Comparison of ENCODE assay signal across 9 cellular contexts in the genomic region with DNA sequence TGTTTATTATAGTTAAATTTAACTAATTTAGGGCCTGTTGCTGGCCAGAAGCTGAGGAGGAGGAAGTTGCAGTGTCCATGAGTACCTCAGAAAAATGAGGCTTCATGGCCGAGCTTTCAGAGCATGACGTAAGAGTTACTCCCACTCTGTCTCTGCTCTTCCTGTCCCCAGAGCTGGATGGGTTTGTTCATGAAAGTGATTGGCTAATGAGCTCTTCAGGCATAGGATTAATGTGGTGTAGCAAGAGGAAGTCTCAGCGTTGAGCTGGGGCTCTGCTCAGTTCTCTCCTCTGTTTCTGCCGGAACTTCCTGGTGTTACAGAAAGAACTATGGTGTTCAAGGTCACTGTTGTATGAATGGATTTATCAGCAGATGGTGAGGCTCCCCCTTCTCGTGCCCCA.
DNase-seq lines count a peak whose midpoint lies in the region; ATAC-seq and TF ChIP-seq lines count a peak whose summit lies in the region.
"Had no signal": no experiment of that assay in that cellular context is flagged by ENCODE, and none has a peak within 500 bp of the region (broad histone marks: within the 10 kb centered on the region; RNA-seq: fewer than 3 reads in every experiment).

No MANE protein-coding gene starts in this region.

- DNase-seq in activated CD8-positive, alpha-beta memory T cell treated with anti-CD3 and anti-CD28 coated beads, Interleukin-2, amount 10 ng/mL, durations not matched to agents 7 days and 5 days = no peak
- no peak for DNase-seq in activated CD8-positive, alpha-beta memory T cell treated with anti-CD3 and anti-CD28 coated beads, Interleukin-2, amount 50 U/mL, for 48 hours
- DNase-seq in NCI-H69 (lab: John Stamatoyannopoulos, UW) (peak; percentile 38), coronary artery (ENCODE audit: low spot score) (no peak), neural progenitor cell (ENCODE audit: low spot score) (no peak)
- no peak for DNase-seq in effector memory CD4-positive, alpha-beta T cell
- DNase-seq in stimulated activated CD4-positive, alpha-beta T cell treated with anti-CD3 and anti-CD28 coated beads, Interleukin-2, amount 100 ng/mL, for 48 hours = no peak

- no peak overlapping the region for H3K9ac ChIP-seq in neural progenitor cell

- H3K27ac ChIP-seq in coronary artery = peak overlapping the region; percentile 29 to 72
- no peak overlapping the region for H3K27ac ChIP-seq in neural progenitor cell
- no peak overlapping the region for H3K27ac ChIP-seq in effector memory CD4-positive, alpha-beta T cell (ENCODE audit: insufficient read depth, low read length, poor library complexity, severe bottlenecking)

- ATAC-seq in activated CD8-positive, alpha-beta memory T cell treated with anti-CD3 and anti-CD28 coated beads, Interleukin-2, amount 10 ng/mL, durations not matched to agents 7 days and 5 days = peak; percentile 47
- ATAC-seq in GM19324 (IDR thresholded peaks at IDR 0.05; ENCODE audit: low FRiP score, unreplicated experiment) = no peak

- H3K4me1 Mint-ChIP-seq in activated CD8-positive, alpha-beta memory T cell treated with anti-CD3 and anti-CD28 coated beads, Interleukin-2, amount 10 ng/mL, durations not matched to agents 7 days and 5 days = peaks cover 13% of the 10 kb centered on the region
- H3K4me1 Mint-ChIP-seq in neural progenitor cell = peaks cover 23% of the 10 kb centered on the region

- no peaks in the 10 kb centered on the region for H3K79me2 ChIP-seq in neural progenitor cell (ENCODE audit: low read depth)

- no peak overlapping the region for H3K4me3 Mint-ChIP-seq in activated CD8-positive, alpha-beta memory T cell treated with anti-CD3 and anti-CD28 coated beads, Interleukin-2, amount 10 ng/mL, durations not matched to agents 7 days and 5 days
- no peak overlapping the region for H3K4me3 Mint-ChIP-seq in neural progenitor cell

- H2AFZ ChIP-seq in neural progenitor cell (replicated peaks) = no peak overlapping the region

- no peaks in the 10 kb centered on the region for H3K27me3 Mint-ChIP-seq in activated CD8-positive, alpha-beta memory T cell treated with anti-CD3 and anti-CD28 coated beads, Interleukin-2, amount 10 ng/mL, durations not matched to agents 7 days and 5 days
- no peaks in the 10 kb centered on the region for H3K27me3 Mint-ChIP-seq in neural progenitor cell (ENCODE audit: insufficient read depth, low read depth)
- H3K27me3 Mint-ChIP-seq: CD8-positive, alpha-beta memory T cell had no signal

- no peak overlapping the region for H3K27ac Mint-ChIP-seq in activated CD8-positive, alpha-beta memory T cell treated with anti-CD3 and anti-CD28 coated beads, Interleukin-2, amount 10 ng/mL, durations not matched to agents 7 days and 5 days
- H3K27ac Mint-ChIP-seq in neural progenitor cell = no peak overlapping the region

- peaks cover 25% of the 10 kb centered on the region for H3K4me1 ChIP-seq in neural progenitor cell
- H3K4me1 ChIP-seq in effector memory CD4-positive, alpha-beta T cell (ENCODE audit: control insufficient read depth, insufficient read depth, low read length, poor library complexity, severe bottlenecking) = peaks cover 8% of the 10 kb centered on the region

- H3K9me3 Mint-ChIP-seq in activated CD8-positive, alpha-beta memory T cell treated with anti-CD3 and anti-CD28 coated beads, Interleukin-2, amount 10 ng/mL, durations not matched to agents 7 days and 5 days (ENCODE audit: low read depth) = no peaks in the 10 kb centered on the region
- no peaks in the 10 kb centered on the region for H3K9me3 Mint-ChIP-seq in neural progenitor cell
- H3K9me3 Mint-ChIP-seq: CD8-positive, alpha-beta memory T cell had no signal

- no peaks in the 10 kb centered on the region for H3K36me3 Mint-ChIP-seq in activated CD8-positive, alpha-beta memory T cell treated with anti-CD3 and anti-CD28 coated beads, Interleukin-2, amount 10 ng/mL, durations not matched to agents 7 days and 5 days
- no peaks in the 10 kb centered on the region for H3K36me3 Mint-ChIP-seq in neural progenitor cell

- CTCF ChIA-PET in activated CD8-positive, alpha-beta memory T cell treated with anti-CD3 and anti-CD28 coated beads, Interleukin-2, amount 10 ng/mL, durations not matched to agents 7 days and 5 days (lab: Charles Lee) = interaction anchor here (1.6 kb wide), 1 partner anchor 20 kb away, joined by 4 read pairs; no protein-coding TSS in a partner anchor

- no peaks in the 10 kb centered on the region for H3K36me3 ChIP-seq in neural progenitor cell
- no peaks in the 10 kb centered on the region for H3K36me3 ChIP-seq in effector memory CD4-positive, alpha-beta T cell (ENCODE audit: control insufficient read depth, insufficient read depth, low read length)

- no peak overlapping the region for H3K4me3 ChIP-seq in coronary artery
- H3K4me3 ChIP-seq in neural progenitor cell = no peak overlapping the region
- no peak overlapping the region for H3K4me3 ChIP-seq in effector memory CD4-positive, alpha-beta T cell (ENCODE audit: insufficient read depth, low read depth, low read length, poor library complexity, severe bottlenecking)

- no peaks in the 10 kb centered on the region for H4K20me1 ChIP-seq in neural progenitor cell (ENCODE audit: low read depth)

- no peaks in the 10 kb centered on the region for H3K27me3 ChIP-seq in neural progenitor cell
- no peaks in the 10 kb centered on the region for H3K27me3 ChIP-seq in effector memory CD4-positive, alpha-beta T cell (replicated peaks; ENCODE audit: control insufficient read depth, insufficient read depth, low read length, poor library complexity, severe bottlenecking)

- peaks cover 8% of the 10 kb centered on the region for H3F3A ChIP-seq in neural progenitor cell (ENCODE audit: low read depth)

- H3K9me3 ChIP-seq in neural progenitor cell (ENCODE audit: low read depth) = no peaks in the 10 kb centered on the region
- no peaks in the 10 kb centered on the region for H3K9me3 ChIP-seq in effector memory CD4-positive, alpha-beta T cell (ENCODE audit: control insufficient read depth, low read length)

- TF ChIP-seq CTCF in coronary artery (IDR thresholded peaks at IDR 0.05) (no peak), neural progenitor cell (IDR thresholded peaks at IDR 0.05) (no peak)

- H3K4me2 ChIP-seq in neural progenitor cell = peak overlapping the region; percentile 3

Comparison
In these comparisons a context has a peak if more than half of its experiments do, and no peak if none do; other contexts are left out.
1. H3K27ac ChIP-seq: peak in coronary artery (2 of 2); none in neural progenitor cell (single experiment) and effector memory CD4-positive, alpha-beta T cell (single experiment).